In the genomic region with DNA sequence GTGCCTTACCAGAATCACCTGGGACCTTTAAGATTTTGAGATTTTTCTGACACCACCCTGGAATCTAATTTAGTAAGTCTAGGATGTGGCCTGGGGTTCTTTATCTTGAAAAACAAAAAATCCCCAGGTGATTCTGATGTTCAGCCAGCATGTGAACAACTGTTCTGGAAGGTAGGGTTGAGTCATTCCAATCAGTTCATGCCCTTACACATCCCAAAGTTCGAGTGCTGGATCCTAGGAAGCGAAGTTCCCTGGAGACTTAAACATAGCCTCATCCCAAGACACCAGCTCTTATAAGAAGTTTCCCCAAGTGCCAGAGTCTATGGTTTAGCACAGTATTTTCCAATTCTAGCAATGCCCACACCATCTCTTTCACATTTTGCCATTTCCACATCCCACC, we compare ENCODE assay signal across 17 cellular contexts. TPM values are rescaled to one million over a fixed set of nuclear protein-coding genes. Genes with fewer than 3 reads are reported as not detected.
DNase-seq lines count a peak whose midpoint lies in the region; ATAC-seq and TF ChIP-seq lines count a peak whose summit lies in the region.
"Had no signal": no experiment of that assay in that cellular context is flagged by ENCODE, and none has a peak within 500 bp of the region (broad histone marks: within the 10 kb centered on the region; RNA-seq: fewer than 3 reads in every experiment).

No MANE protein-coding gene starts in this region.

- no peak overlapping the region for H3K9ac ChIP-seq in trophoblast cell (ENCODE audit: low read length)

- H3K36me3 ChIP-seq in RWPE2 (ENCODE audit: low read depth) (no peaks in the 10 kb centered on the region), trophoblast cell (ENCODE audit: control insufficient read depth in 1 of 2, insufficient read depth in 2 of 2, low read length in 2 of 2) (no peaks in the 10 kb centered on the region)

- no peak for TF ChIP-seq CTCF in RWPE2 (IDR thresholded peaks at IDR 0.05; ENCODE audit: poor library complexity, severe bottlenecking)

- no peak overlapping the region for H2BK12ac ChIP-seq in trophoblast cell (ENCODE audit: low read length)

- H2BK5ac ChIP-seq in trophoblast cell (ENCODE audit: low read depth, low read length, poor library complexity) = no peak overlapping the region

- ATAC-seq in RWPE2 (ENCODE audit: low read depth) (peak; percentile 95), esophagus mucosa (peak; percentile 61), HG02623 (IDR thresholded peaks at IDR 0.05; ENCODE audit: unreplicated experiment) (no peak)

- H3K27me3 ChIP-seq in RWPE2 (ENCODE audit: insufficient read depth, poor library complexity, severe bottlenecking) (no peaks in the 10 kb centered on the region), trophoblast cell (ENCODE audit: insufficient read depth, low read length) (no peaks in the 10 kb centered on the region)

- H3K18ac ChIP-seq in trophoblast cell (ENCODE audit: low read length) = no peak overlapping the region

- H3K4me2 ChIP-seq in trophoblast cell (ENCODE audit: low read length) = no peak overlapping the region

- H3K4me1 ChIP-seq in RWPE2 (ENCODE audit: insufficient read depth, poor library complexity, severe bottlenecking) = peaks cover 19% of the 10 kb centered on the region
- H3K4me1 ChIP-seq in trophoblast cell (ENCODE audit: control insufficient read depth in 1 of 2, insufficient read depth in 2 of 2, low read length in 2 of 2) = no peaks in the 10 kb centered on the region

- H3K9me3 ChIP-seq in RWPE2 (ENCODE audit: severe bottlenecking) (no peaks in the 10 kb centered on the region), trophoblast cell (ENCODE audit: insufficient read depth, low read depth, low read length) (peaks cover 2% of the 10 kb centered on the region)

- H4K91ac ChIP-seq in trophoblast cell (ENCODE audit: low read depth, low read length) = no peak overlapping the region

- DNase-seq in HPDE6-E6E7 (ENCODE audit: extremely low spot score) (peak; percentile 42), RWPE2 (ENCODE audit: low spot score) (no peak), trophoblast cell (peak; percentile 3 to 42), A172 (ENCODE audit: low spot score) (no peak), DMS53 (lab: John Stamatoyannopoulos, UW) (no peak)
- DNase-seq: C1 segment of cervical spinal cord; Calu3; CD4-positive, alpha-beta T cell; DMS 273 treated with DMSO at 0.1 percent for 48 hours; DMS79; GOT3; H9; IMR-90; KBM-7 had no signal

- no peak overlapping the region for H4K8ac ChIP-seq in trophoblast cell (ENCODE audit: low read depth, low read length)

- H3K27ac ChIP-seq in RWPE2 (ENCODE audit: poor library complexity, severe bottlenecking) = peak overlapping the region; percentile 35
- no peak overlapping the region for H3K27ac ChIP-seq in trophoblast cell (ENCODE audit: low read depth, low read length)
- H3K27ac ChIP-seq: HL-60 had no signal

- no peak overlapping the region for H2BK120ac ChIP-seq in trophoblast cell (ENCODE audit: insufficient read depth, low read length, poor library complexity)

- WGBS in trophoblast cell (ENCODE audit: extremely low coverage, insufficient coverage, insufficient read length) = no CpG with 5 or more reads among the region's 2 CpGs

- no peak overlapping the region for H3K14ac ChIP-seq in trophoblast cell (ENCODE audit: low read length)

- H3K4ac ChIP-seq in trophoblast cell (ENCODE audit: low read depth, low read length) = no peak overlapping the region

- no peak overlapping the region for H3K4me3 ChIP-seq in RWPE2 (ENCODE audit: severe bottlenecking)
- no peak overlapping the region for H3K4me3 ChIP-seq in trophoblast cell (ENCODE audit: low read depth, low read length)

- no peak overlapping the region for H4K12ac ChIP-seq in trophoblast cell (ENCODE audit: low read depth, low read length)

- no peak overlapping the region for H2AK5ac ChIP-seq in trophoblast cell (ENCODE audit: low read length)

- no peaks in the 10 kb centered on the region for H3K79me2 ChIP-seq in trophoblast cell (ENCODE audit: control insufficient read depth, insufficient read depth, low read length, poor library complexity)

- no peak overlapping the region for H2AFZ ChIP-seq in trophoblast cell (ENCODE audit: insufficient read depth, low read length, poor library complexity)

- H3K79me1 ChIP-seq in trophoblast cell (ENCODE audit: low read length) = no peaks in the 10 kb centered on the region

- H3K23ac ChIP-seq in trophoblast cell (ENCODE audit: low read length) = no peak overlapping the region

RNA-seq across cellular contexts. Expression of a gene that starts 6.3 kb away (rescaled TPM):
- total RNA-seq in esophagus mucosa = 10.3 TPM
- 0.14 and 0.22 TPM in 2 replicates for polyA plus RNA-seq in trophoblast cell (2013)
- total RNA-seq in A172 (2014; rRNA removed; shearing (Covaris generic)) = 0.36 TPM in 1 of 2 replicates, not detected in the other
- total RNA-seq: Calu3 had no signal

Comparison
In these comparisons a context has a peak if more than half of its experiments do, and no peak if none do; other contexts are left out.
1. DNase-seq: peak in HPDE6-E6E7 (single experiment) and trophoblast cell (2 of 2); none in RWPE2 (single experiment), A172 (single experiment) and DMS53 (single experiment).